Comparison of ENCODE assay signal across 21 cellular contexts in the genomic region with DNA sequence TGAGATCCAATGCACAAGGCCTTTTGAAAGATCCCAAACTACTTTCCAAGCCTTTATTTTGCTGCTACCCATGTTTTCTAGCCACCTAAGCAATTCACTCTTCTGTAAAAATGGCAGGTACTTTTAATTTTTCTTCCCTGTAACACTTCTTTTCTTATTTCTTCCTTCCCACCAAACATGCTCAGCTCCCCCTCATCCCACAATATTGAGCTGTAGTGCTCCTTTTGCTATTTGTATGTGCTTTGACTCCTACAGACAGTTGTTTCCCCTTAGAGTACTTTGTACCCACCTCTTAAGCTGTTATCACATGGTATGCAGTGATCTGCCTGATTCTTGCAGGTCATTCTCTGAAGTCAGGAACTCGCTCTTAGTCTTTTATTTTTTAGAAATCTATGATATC.
"Had no signal": no experiment of that assay in that cellular context is flagged by ENCODE, and none has a peak within 500 bp of the region (broad histone marks: within the 10 kb centered on the region; RNA-seq: fewer than 3 reads in every experiment).

No MANE protein-coding gene starts in this region.

- H3K9me3 ChIP-seq: colonic mucosa, heart left ventricle, mucosa of descending colon, neutrophil, sigmoid colon, suprapubic skin, thyroid gland, upper lobe of right lung, vagina had no signal

- H3K36me3 Mint-ChIP-seq: stimulated activated effector memory CD8-positive, alpha-beta T cell treated with anti-CD3 and anti-CD28 coated beads, Interleukin-12 subunit alpha, Interleukin-12 subunit beta, amount 100 ng/mL, for 72 hours had no signal

- H3K4me3 ChIP-seq: colonic mucosa, heart left ventricle, mucosa of descending colon, sigmoid colon, skin epidermis, suprapubic skin, thyroid gland, upper lobe of right lung, vagina had no signal

- DNase-seq: colonic mucosa; effector CD4-positive, alpha-beta T cell; endodermal cell; foreskin melanocyte; heart left ventricle; hippocampal formation; left colon; mammary epithelial cell; mucosa of descending colon; naive thymus-derived CD8-positive, alpha-beta T cell; sigmoid colon; stimulated activated CD4-positive, alpha-beta T cell treated with anti-CD3 and anti-CD28 coated beads, Interleukin-2, amount 100 ng/mL, for 48 hours; stimulated activated CD8-positive, alpha-beta memory T cell treated with anti-CD3 and anti-CD28 coated beads, Interleukin-4, amount 100 ng/mL, for 48 hours; stimulated activated naive CD8-positive, alpha-beta T cell treated with anti-CD3 and anti-CD28 coated beads, Interleukin-15, Interleukin-2, amounts not matched to agents 100 U/mL and 50 U/mL, for 24 hours; thyroid gland; upper lobe of right lung had no signal

- H3K4me1 ChIP-seq: colonic mucosa had no signal

- H3K4me3 Mint-ChIP-seq: endodermal cell; naive thymus-derived CD8-positive, alpha-beta T cell had no signal

- ATAC-seq: heart left ventricle; left colon; mucosa of descending colon; naive thymus-derived CD8-positive, alpha-beta T cell; stimulated activated naive CD8-positive, alpha-beta T cell treated with anti-CD3 and anti-CD28 coated beads, Interleukin-15, Interleukin-2, amounts not matched to agents 100 U/mL and 50 U/mL, for 24 hours; upper lobe of right lung had no signal

- H3K27me3 ChIP-seq: colonic mucosa, heart left ventricle, neutrophil, sigmoid colon, suprapubic skin, thyroid gland, upper lobe of right lung, vagina had no signal

- H3K9me3 Mint-ChIP-seq: endodermal cell; stimulated activated effector memory CD8-positive, alpha-beta T cell treated with anti-CD3 and anti-CD28 coated beads, Interleukin-12 subunit alpha, Interleukin-12 subunit beta, amount 100 ng/mL, for 72 hours had no signal

- H3K36me3 ChIP-seq: colonic mucosa, neutrophil, sigmoid colon, suprapubic skin, thyroid gland, upper lobe of right lung, vagina had no signal

- H3K27ac ChIP-seq: colonic mucosa, heart left ventricle, neutrophil, sigmoid colon, skin epidermis, suprapubic skin, thyroid gland, upper lobe of right lung, vagina had no signal

- H3K27ac Mint-ChIP-seq: endodermal cell had no signal

- H3K27me3 Mint-ChIP-seq: naive thymus-derived CD8-positive, alpha-beta T cell had no signal
